7 cellular contexts compared by ENCODE assay signal in genomic region chr18:35040638-35040987, GRCh38. TPM values are rescaled to one million over a fixed set of nuclear protein-coding genes. Genes with fewer than 3 reads are reported as not detected.
DNase-seq lines count a peak whose midpoint lies in the region; ATAC-seq lines count a peak whose summit lies in the region.

No MANE protein-coding gene starts in this region.

- H3K4me3 ChIP-seq in HUES64 (ENCODE audit: low read length) (peak overlapping the region; percentile 90), iPS-20b (ENCODE audit: low read length) (peak overlapping the region; percentile 93)

- intact Hi-C loops in posterior vena cava (cut with DNase I) = no loop called here

- peaks cover 8% of the 10 kb centered on the region for H3K36me3 Mint-ChIP-seq in activated CD8-positive, alpha-beta T cell treated with anti-CD3 and anti-CD28 coated beads, Interleukin-2, amount 10 ng/mL, durations not matched to agents 7 days and 5 days (ENCODE audit: low read depth)

- H3K9me3 Mint-ChIP-seq in activated CD8-positive, alpha-beta T cell treated with anti-CD3 and anti-CD28 coated beads, Interleukin-2, amount 10 ng/mL, durations not matched to agents 7 days and 5 days (ENCODE audit: insufficient read depth) = no peaks in the 10 kb centered on the region
- H3K9me3 Mint-ChIP-seq in stimulated activated naive CD8-positive, alpha-beta T cell treated with anti-CD3 and anti-CD28 coated beads, Interleukin-15, amount 100 ng/mL, for 72 hours = no peaks in the 10 kb centered on the region

- peak overlapping the region; percentile 97 for H3K27ac Mint-ChIP-seq in activated CD8-positive, alpha-beta T cell treated with anti-CD3 and anti-CD28 coated beads, Interleukin-2, amount 10 ng/mL, durations not matched to agents 7 days and 5 days
- peak overlapping the region; percentile 99 for H3K27ac Mint-ChIP-seq in stimulated activated naive CD8-positive, alpha-beta T cell treated with anti-CD3 and anti-CD28 coated beads, Interleukin-15, amount 100 ng/mL, for 72 hours

- peak overlapping the region; percentile 94 for H3K4me3 Mint-ChIP-seq in activated CD8-positive, alpha-beta T cell treated with anti-CD3 and anti-CD28 coated beads, Interleukin-2, amount 10 ng/mL, durations not matched to agents 7 days and 5 days
- H3K4me3 Mint-ChIP-seq in stimulated activated naive CD8-positive, alpha-beta T cell treated with anti-CD3 and anti-CD28 coated beads, Interleukin-15, amount 100 ng/mL, for 72 hours = peak overlapping the region; percentile 95 to 98

- no peaks in the 10 kb centered on the region for H3K27me3 Mint-ChIP-seq in activated CD8-positive, alpha-beta T cell treated with anti-CD3 and anti-CD28 coated beads, Interleukin-2, amount 10 ng/mL, durations not matched to agents 7 days and 5 days (ENCODE audit: low read depth)
- H3K27me3 Mint-ChIP-seq in stimulated activated naive CD8-positive, alpha-beta T cell treated with anti-CD3 and anti-CD28 coated beads, Interleukin-15, amount 100 ng/mL, for 72 hours = no peaks in the 10 kb centered on the region

- peaks cover 57% of the 10 kb centered on the region for H3K4me1 Mint-ChIP-seq in activated CD8-positive, alpha-beta T cell treated with anti-CD3 and anti-CD28 coated beads, Interleukin-2, amount 10 ng/mL, durations not matched to agents 7 days and 5 days (ENCODE audit: low read depth)
- H3K4me1 Mint-ChIP-seq in stimulated activated naive CD8-positive, alpha-beta T cell treated with anti-CD3 and anti-CD28 coated beads, Interleukin-15, amount 100 ng/mL, for 72 hours = peaks cover 63% of the 10 kb centered on the region

- H3K9ac ChIP-seq in HUES64 (ENCODE audit: low read depth, low read length) = peak overlapping the region; percentile 70
- H3K9ac ChIP-seq in iPS-20b (ENCODE audit: low read depth, low read length) = peak overlapping the region; percentile 66; the same call in 1 of the 2 replicates

- CTCF ChIA-PET in activated CD8-positive, alpha-beta T cell treated with anti-CD3 and anti-CD28 coated beads, Interleukin-2, amount 10 ng/mL, durations not matched to agents 7 days and 5 days (lab: Charles Lee) = interaction anchor here (0.8 to 5.7 kb wide), 5 partner anchors 8 to 34 kb away, joined by 3 to 160 read pairs (median 3); no protein-coding TSS in a partner anchor

- POLR2A ChIA-PET in activated CD8-positive, alpha-beta T cell treated with anti-CD3 and anti-CD28 coated beads, Interleukin-2, amount 10 ng/mL, durations not matched to agents 7 days and 5 days (lab: Charles Lee) = interaction anchor here (0.7 to 3.2 kb wide), 7 partner anchors 10 to 304 kb away, joined by 3 to 117 read pairs (median 4); partner anchors contain the start of gene ZNF24

- H3K9me3 ChIP-seq in HUES64 (ENCODE audit: insufficient read depth, low read depth, low read length) = no peaks in the 10 kb centered on the region
- H3K9me3 ChIP-seq in iPS-20b (ENCODE audit: insufficient read depth, low read depth, low read length) = no peaks in the 10 kb centered on the region

- no peak for DNase-seq in activated CD8-positive, alpha-beta T cell treated with anti-CD3 and anti-CD28 coated beads, Interleukin-2, amount 10 ng/mL, durations not matched to agents 7 days and 5 days
- no peak for DNase-seq in stimulated activated naive CD8-positive, alpha-beta T cell treated with anti-CD3 and anti-CD28 coated beads, Interleukin-15, amount 100 ng/mL, for 72 hours
- DNase-seq in SKM-1 treated with dmso at 0.1 percent for 144 hours (lab: John Stamatoyannopoulos, UW; ENCODE audit: unreplicated experiment) (no peak), NCI-H524 treated with DMSO at 0.1 percent for 48 hours (lab: John Stamatoyannopoulos, UW) (no peak), posterior vena cava (ENCODE audit: low spot score) (no peak)

- H3K27me3 ChIP-seq in HUES64 (ENCODE audit: insufficient read depth, low read length) = no peaks in the 10 kb centered on the region
- no peaks in the 10 kb centered on the region for H3K27me3 ChIP-seq in iPS-20b (ENCODE audit: insufficient read depth, low read length)

- no peak for ATAC-seq in activated CD8-positive, alpha-beta T cell treated with anti-CD3 and anti-CD28 coated beads, Interleukin-2, amount 10 ng/mL, durations not matched to agents 7 days and 5 days
- ATAC-seq in stimulated activated naive CD8-positive, alpha-beta T cell treated with anti-CD3 and anti-CD28 coated beads, Interleukin-15, amount 100 ng/mL, for 72 hours = no peak

- H3K27ac ChIP-seq in HUES64 (ENCODE audit: low read depth, low read length) = peak overlapping the region; percentile 66
- H3K27ac ChIP-seq in iPS-20b (ENCODE audit: low read length) = no peak overlapping the region

- peaks cover 41% of the 10 kb centered on the region for H3K4me1 ChIP-seq in HUES64 (ENCODE audit: insufficient read depth, low read length)
- H3K4me1 ChIP-seq in iPS-20b (ENCODE audit: insufficient read depth, low read length) = peaks cover 15% of the 10 kb centered on the region; the same call in 1 of the 2 replicates

- H3K36me3 ChIP-seq in HUES64 (ENCODE audit: insufficient read depth, low read length) = no peaks in the 10 kb centered on the region
- no peaks in the 10 kb centered on the region for H3K36me3 ChIP-seq in iPS-20b (ENCODE audit: insufficient read depth, low read depth, low read length)

RNA-seq across cellular contexts. Expression of gene MAPRE2, which starts 0.6 kb away (rescaled TPM):
- 27.1 TPM for polyA plus RNA-seq in HUES64 (2013, experiment 1 of 2)
- 25.2 TPM for polyA plus RNA-seq in HUES64 (2013, experiment 2 of 2)
- total RNA-seq in activated CD8-positive, alpha-beta T cell treated with anti-CD3 and anti-CD28 coated beads, Interleukin-2, amount 10 ng/mL, durations not matched to agents 7 days and 5 days = 10 to 100 TPM; 49.0 to 53.6 TPM
- 10 to 100 TPM; 38.7 to 52.8 TPM for total RNA-seq in posterior vena cava
